ENCODE assay signal across 1 cellular context in the genomic region with DNA sequence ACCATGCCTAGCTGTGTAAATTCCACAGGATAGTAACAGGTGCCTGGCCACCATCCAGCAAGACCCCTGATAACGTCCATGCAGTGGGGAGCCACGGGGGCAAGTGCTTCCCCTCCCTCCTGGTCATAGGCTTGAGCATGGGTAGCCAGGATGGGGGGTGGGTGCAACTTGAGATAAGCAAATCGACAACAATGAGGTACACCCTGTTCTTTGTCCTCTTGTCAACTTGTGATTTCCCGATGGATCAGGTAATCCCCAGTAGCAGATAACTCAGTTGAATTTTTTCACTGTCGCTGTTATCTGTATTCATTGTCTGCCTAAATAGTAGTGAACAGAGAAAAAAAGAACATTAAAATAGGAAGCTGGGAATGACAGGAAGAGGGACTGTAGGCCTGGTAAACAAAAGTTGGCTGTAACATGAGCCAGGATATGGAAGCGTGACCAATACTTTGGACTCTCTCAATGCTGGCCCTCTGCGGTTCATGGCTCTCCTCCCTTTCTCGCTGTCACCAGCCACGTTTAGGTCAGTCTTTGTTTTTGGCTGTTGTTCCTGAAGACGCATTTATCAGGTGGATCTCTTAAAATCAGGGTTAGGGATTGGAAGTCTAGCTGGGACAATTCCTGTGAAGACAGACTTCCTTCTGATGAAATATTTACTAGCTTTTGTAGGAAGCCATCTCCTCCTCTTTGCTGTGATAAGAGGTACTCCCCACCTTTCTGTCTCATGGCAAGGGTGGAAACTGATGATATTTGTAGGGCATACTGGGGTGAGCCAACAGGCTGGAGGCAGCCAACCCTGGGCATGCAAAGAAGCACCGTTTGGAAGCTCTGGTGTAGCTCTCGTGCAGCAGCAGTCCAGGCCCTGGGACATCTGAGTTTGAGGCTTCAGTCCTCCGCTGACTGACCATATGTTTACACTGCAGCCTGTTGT.
TF ChIP-seq lines count a peak whose summit lies in the region.

No MANE protein-coding gene starts in this region.

TF ChIP-seq in HepG2, 621 proteins besides CTCF, POLR2A, EP300 and RAD21 (continued from another document and continues in another):
- TF ChIP-seq, protein P1, sequence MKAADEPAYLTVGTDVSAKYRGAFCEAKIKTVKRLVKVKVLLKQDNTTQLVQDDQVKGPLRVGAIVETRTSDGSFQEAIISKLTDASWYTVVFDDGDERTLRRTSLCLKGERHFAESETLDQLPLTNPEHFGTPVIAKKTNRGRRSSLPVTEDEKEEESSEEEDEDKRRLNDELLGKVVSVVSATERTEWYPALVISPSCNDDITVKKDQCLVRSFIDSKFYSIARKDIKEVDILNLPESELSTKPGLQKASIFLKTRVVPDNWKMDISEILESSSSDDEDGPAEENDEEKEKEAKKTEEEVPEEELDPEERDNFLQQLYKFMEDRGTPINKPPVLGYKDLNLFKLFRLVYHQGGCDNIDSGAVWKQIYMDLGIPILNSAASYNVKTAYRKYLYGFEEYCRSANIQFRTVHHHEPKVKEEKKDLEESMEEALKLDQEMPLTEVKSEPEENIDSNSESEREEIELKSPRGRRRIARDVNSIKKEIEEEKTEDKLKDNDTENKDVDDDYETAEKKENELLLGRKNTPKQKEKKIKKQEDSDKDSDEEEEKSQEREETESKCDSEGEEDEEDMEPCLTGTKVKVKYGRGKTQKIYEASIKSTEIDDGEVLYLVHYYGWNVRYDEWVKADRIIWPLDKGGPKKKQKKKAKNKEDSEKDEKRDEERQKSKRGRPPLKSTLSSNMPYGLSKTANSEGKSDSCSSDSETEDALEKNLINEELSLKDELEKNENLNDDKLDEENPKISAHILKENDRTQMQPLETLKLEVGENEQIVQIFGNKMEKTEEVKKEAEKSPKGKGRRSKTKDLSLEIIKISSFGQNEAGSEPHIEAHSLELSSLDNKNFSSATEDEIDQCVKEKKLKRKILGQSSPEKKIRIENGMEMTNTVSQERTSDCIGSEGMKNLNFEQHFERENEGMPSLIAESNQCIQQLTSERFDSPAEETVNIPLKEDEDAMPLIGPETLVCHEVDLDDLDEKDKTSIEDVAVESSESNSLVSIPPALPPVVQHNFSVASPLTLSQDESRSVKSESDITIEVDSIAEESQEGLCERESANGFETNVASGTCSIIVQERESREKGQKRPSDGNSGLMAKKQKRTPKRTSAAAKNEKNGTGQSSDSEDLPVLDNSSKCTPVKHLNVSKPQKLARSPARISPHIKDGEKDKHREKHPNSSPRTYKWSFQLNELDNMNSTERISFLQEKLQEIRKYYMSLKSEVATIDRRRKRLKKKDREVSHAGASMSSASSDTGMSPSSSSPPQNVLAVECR (CRISPR knock-in tag; IDR thresholded peaks at IDR 0.05; ENCODE audit: borderline replicate concordance), result peak; percentile 55; the same call in 1 of the 2 replicates
- TF ChIP-seq ASH2L (IDR thresholded peaks at IDR 0.05; ENCODE audit: insufficient read length, low read depth, low read length) (peak; percentile 50), ZNF350 (CRISPR knock-in tag; IDR thresholded peaks at IDR 0.05; ENCODE audit: borderline replicate concordance, low read depth) (peak; percentile 20; the same call in 1 of the 2 replicates), ZNF337 (CRISPR knock-in tag; IDR thresholded peaks at IDR 0.05; ENCODE audit: borderline replicate concordance, low read depth) (no peak), ZNF33B (CRISPR knock-in tag; IDR thresholded peaks at IDR 0.05) (no peak), GABPB1 (CRISPR knock-in tag; IDR thresholded peaks at IDR 0.05) (0 out of 2 replicates have a peak, but pooled peaks have one; percentile 52), FOSL1 (CRISPR knock-in tag; IDR thresholded peaks at IDR 0.05; ENCODE audit: borderline replicate concordance) (no peak), ZNF460 (CRISPR knock-in tag; IDR thresholded peaks at IDR 0.05; ENCODE audit: borderline replicate concordance) (no peak), POLR2AphosphoS5 (IDR thresholded peaks at IDR 0.05; ENCODE audit: low read depth, low read length) (no peak), ZNF160 (CRISPR knock-in tag; IDR thresholded peaks at IDR 0.05) (0 out of 2 replicates have a peak, but pooled peaks have one; percentile 32), SNRNP70 (IDR thresholded peaks at IDR 0.05; ENCODE audit: low read depth, low read length) (no peak), PPARG (CRISPR knock-in tag; conservative IDR thresholded peaks at IDR 0.05) (no peak), AGO1 (IDR thresholded peaks at IDR 0.05; ENCODE audit: low read depth, low read length, poor library complexity, severe bottlenecking) (no peak), HNF4G (IDR thresholded peaks at IDR 0.05; ENCODE audit: borderline replicate concordance, low read depth, low read length) (peak; percentile 58; the same call in 1 of the 2 replicates), HNF4G (CRISPR knock-in tag; IDR thresholded peaks at IDR 0.05; ENCODE audit: borderline replicate concordance, low read depth) (no peak), TOE1 (CRISPR knock-in tag; IDR thresholded peaks at IDR 0.05) (peak; percentile 54; the same call in 1 of the 2 replicates), ZNF816 (CRISPR knock-in tag; IDR thresholded peaks at IDR 0.05; ENCODE audit: borderline replicate concordance) (0 out of 2 replicates have a peak, but pooled peaks have one; percentile 33), ZNF570 (CRISPR knock-in tag; IDR thresholded peaks at IDR 0.05; ENCODE audit: borderline replicate concordance) (no peak), BRD4 (CRISPR knock-in tag; IDR thresholded peaks at IDR 0.05) (0 out of 2 replicates have a peak, but pooled peaks have one; percentile 45), ZZZ3 (CRISPR knock-in tag; IDR thresholded peaks at IDR 0.05; ENCODE audit: borderline replicate concordance) (no peak)
- TF ChIP-seq, protein P2, sequence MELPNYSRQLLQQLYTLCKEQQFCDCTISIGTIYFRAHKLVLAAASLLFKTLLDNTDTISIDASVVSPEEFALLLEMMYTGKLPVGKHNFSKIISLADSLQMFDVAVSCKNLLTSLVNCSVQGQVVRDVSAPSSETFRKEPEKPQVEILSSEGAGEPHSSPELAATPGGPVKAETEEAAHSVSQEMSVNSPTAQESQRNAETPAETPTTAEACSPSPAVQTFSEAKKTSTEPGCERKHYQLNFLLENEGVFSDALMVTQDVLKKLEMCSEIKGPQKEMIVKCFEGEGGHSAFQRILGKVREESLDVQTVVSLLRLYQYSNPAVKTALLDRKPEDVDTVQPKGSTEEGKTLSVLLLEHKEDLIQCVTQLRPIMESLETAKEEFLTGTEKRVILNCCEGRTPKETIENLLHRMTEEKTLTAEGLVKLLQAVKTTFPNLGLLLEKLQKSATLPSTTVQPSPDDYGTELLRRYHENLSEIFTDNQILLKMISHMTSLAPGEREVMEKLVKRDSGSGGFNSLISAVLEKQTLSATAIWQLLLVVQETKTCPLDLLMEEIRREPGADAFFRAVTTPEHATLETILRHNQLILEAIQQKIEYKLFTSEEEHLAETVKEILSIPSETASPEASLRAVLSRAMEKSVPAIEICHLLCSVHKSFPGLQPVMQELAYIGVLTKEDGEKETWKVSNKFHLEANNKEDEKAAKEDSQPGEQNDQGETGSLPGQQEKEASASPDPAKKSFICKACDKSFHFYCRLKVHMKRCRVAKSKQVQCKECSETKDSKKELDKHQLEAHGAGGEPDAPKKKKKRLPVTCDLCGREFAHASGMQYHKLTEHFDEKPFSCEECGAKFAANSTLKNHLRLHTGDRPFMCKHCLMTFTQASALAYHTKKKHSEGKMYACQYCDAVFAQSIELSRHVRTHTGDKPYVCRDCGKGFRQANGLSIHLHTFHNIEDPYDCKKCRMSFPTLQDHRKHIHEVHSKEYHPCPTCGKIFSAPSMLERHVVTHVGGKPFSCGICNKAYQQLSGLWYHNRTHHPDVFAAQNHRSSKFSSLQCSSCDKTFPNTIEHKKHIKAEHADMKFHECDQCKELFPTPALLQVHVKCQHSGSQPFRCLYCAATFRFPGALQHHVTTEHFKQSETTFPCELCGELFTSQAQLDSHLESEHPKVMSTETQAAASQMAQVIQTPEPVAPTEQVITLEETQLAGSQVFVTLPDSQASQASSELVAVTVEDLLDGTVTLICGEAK (IDR thresholded peaks at IDR 0.05), result no peak
- TF ChIP-seq, protein P2 (CRISPR knock-in tag; IDR thresholded peaks at IDR 0.05), result peak; percentile 62; the same call in 1 of the 2 replicates
- TF ChIP-seq, protein P3, sequence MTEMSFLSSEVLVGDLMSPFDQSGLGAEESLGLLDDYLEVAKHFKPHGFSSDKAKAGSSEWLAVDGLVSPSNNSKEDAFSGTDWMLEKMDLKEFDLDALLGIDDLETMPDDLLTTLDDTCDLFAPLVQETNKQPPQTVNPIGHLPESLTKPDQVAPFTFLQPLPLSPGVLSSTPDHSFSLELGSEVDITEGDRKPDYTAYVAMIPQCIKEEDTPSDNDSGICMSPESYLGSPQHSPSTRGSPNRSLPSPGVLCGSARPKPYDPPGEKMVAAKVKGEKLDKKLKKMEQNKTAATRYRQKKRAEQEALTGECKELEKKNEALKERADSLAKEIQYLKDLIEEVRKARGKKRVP (CRISPR knock-in tag; IDR thresholded peaks at IDR 0.05), result 0 out of 4 replicates have a peak, but pooled peaks of 1 of the 2 experiments have one; percentile 9
- TF ChIP-seq, protein P4, sequence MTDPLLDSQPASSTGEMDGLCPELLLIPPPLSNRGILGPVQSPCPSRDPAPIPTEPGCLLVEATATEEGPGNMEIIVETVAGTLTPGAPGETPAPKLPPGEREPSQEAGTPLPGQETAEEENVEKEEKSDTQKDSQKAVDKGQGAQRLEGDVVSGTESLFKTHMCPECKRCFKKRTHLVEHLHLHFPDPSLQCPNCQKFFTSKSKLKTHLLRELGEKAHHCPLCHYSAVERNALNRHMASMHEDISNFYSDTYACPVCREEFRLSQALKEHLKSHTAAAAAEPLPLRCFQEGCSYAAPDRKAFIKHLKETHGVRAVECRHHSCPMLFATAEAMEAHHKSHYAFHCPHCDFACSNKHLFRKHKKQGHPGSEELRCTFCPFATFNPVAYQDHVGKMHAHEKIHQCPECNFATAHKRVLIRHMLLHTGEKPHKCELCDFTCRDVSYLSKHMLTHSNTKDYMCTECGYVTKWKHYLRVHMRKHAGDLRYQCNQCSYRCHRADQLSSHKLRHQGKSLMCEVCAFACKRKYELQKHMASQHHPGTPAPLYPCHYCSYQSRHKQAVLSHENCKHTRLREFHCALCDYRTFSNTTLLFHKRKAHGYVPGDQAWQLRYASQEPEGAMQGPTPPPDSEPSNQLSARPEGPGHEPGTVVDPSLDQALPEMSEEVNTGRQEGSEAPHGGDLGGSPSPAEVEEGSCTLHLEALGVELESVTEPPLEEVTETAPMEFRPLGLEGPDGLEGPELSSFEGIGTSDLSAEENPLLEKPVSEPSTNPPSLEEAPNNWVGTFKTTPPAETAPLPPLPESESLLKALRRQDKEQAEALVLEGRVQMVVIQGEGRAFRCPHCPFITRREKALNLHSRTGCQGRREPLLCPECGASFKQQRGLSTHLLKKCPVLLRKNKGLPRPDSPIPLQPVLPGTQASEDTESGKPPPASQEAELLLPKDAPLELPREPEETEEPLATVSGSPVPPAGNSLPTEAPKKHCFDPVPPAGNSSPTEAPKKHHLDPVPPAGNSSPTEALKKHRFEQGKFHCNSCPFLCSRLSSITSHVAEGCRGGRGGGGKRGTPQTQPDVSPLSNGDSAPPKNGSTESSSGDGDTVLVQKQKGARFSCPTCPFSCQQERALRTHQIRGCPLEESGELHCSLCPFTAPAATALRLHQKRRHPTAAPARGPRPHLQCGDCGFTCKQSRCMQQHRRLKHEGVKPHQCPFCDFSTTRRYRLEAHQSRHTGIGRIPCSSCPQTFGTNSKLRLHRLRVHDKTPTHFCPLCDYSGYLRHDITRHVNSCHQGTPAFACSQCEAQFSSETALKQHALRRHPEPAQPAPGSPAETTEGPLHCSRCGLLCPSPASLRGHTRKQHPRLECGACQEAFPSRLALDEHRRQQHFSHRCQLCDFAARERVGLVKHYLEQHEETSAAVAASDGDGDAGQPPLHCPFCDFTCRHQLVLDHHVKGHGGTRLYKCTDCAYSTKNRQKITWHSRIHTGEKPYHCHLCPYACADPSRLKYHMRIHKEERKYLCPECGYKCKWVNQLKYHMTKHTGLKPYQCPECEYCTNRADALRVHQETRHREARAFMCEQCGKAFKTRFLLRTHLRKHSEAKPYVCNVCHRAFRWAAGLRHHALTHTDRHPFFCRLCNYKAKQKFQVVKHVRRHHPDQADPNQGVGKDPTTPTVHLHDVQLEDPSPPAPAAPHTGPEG (CRISPR knock-in tag; IDR thresholded peaks at IDR 0.05), result no peak
- TF ChIP-seq, protein P5, sequence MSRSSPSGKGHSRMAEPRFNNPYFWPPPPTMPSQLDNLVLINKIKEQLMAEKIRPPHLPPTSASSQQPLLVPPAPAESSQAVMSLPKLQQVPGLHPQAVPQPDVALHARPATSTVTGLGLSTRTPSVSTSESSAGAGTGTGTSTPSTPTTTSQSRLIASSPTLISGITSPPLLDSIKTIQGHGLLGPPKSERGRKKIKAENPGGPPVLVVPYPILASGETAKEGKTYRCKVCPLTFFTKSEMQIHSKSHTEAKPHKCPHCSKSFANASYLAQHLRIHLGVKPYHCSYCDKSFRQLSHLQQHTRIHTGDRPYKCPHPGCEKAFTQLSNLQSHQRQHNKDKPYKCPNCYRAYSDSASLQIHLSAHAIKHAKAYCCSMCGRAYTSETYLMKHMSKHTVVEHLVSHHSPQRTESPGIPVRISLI (CRISPR knock-in tag; IDR thresholded peaks at IDR 0.05; ENCODE audit: borderline replicate concordance), result peak; percentile 24; the same call in 1 of the 2 replicates
